In the genomic region with DNA sequence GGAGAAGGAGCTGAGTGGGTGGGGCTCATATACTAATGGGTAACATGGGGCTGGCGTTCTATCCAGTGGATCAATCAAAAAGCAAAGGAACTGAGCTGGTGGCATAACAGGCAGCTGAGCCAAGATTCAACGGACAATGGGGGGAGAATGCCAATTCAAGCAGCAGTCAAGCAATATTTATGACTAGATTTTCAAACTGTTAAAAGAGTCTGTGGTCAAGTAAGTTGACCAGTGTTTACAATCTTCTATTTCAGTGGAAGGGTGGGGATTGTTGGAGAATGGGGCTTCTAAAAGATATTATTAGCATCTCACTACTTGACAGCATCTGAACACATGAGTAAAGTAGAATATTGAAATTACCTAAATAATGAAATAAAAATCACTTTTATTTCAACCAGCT, we compare ENCODE assay signal across 7 cellular contexts.
"Had no signal": no experiment of that assay in that cellular context is flagged by ENCODE, and none has a peak within 500 bp of the region (broad histone marks: within the 10 kb centered on the region; RNA-seq: fewer than 3 reads in every experiment).

No MANE protein-coding gene starts in this region.

- ATAC-seq: GM23338, HCT116, K562 had no signal

- H3K4me3 Mint-ChIP-seq: GM23338, H9, HFFc6 had no signal

- H3K4me3 ChIP-seq: GM23338, K562 had no signal

- H3K9me3 Mint-ChIP-seq: GM23338, H9, HFFc6 had no signal

- DNase-seq: H9, HFFc6, IMR-90, KG1 had no signal

- H3K27ac Mint-ChIP-seq: GM23338, H9, HFFc6 had no signal
